Comparison of ENCODE assay signal across 8 cellular contexts in the genomic region with DNA sequence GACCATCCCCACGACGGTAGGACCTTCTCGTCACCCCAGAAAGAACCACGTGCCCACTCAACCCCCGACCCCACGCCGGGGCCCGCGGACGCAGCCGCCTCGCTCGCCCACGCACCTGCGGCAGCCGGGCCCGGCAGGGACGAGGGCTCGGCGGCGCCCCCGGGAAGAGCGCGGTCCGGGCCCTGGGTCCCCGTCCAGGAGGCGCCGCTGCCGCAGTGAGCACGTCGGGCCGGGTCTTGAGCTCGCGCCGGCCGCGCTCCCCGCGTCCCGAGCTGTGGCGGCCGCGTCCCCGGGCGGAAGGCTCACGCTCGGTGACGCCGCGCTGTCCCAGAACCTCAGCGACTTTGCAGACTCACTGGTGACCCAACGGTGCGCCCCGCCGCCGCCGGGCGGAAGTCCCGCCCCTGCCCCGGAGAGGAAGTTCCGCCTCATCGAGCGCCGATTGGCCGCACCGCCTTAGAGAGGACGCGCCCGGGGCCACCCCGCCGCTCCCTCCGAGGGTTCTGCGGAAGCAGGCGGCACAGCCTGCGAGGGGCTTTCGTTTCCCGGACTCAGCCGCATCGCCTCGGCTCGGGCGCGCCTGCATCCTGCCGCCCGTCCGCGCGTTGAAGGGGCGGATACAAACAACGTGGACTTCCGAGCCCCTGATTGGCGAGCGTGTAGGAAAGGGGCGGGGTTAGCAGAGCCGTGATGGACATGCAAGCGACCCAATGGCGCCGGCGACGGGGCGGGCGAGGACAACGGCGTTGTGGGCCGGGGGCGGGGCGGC. TPM values are rescaled to one million over a fixed set of nuclear protein-coding genes. Genes with fewer than 3 reads are reported as not detected.
DNase-seq lines count a peak whose midpoint lies in the region; ATAC-seq and TF ChIP-seq lines count a peak whose summit lies in the region.

No MANE protein-coding gene starts in this region.

- peak overlapping the region; percentile 98 to 100 (median 99) for H3K27ac Mint-ChIP-seq in brain

- peak overlapping the region; percentile 94 for H3K9ac ChIP-seq in iPS-15b (ENCODE audit: low read depth, low read length)

- no peak for TF ChIP-seq CTCF in brain (conservative IDR thresholded peaks at IDR 0.05)

- ATAC-seq in GM18858 (IDR thresholded peaks at IDR 0.05; ENCODE audit: unreplicated experiment) (peak; percentile 61), HG03064 (IDR thresholded peaks at IDR 0.05; ENCODE audit: low read depth, unreplicated experiment) (peak; percentile 60)

- peak overlapping the region; percentile 93 to 99 (median 95) for H3K4me3 Mint-ChIP-seq in brain

- DNase-seq in A172 (ENCODE audit: low spot score) (peak; percentile 90), NCI-H2107 treated with DMSO at 0.1 percent for 48 hours (lab: John Stamatoyannopoulos, UW; ENCODE audit: unreplicated experiment) (peak; percentile 88), UCSD-AML1 (lab: John Stamatoyannopoulos, UW; ENCODE audit: unreplicated experiment) (peak; percentile 97), skeletal muscle cell (ENCODE audit: low read depth) (peak; percentile 82)

- peaks cover 65% of the 10 kb centered on the region for H3K4me1 Mint-ChIP-seq in brain

- peaks cover 21% of the 10 kb centered on the region for H3K27me3 ChIP-seq in iPS-15b (ENCODE audit: control insufficient read depth, insufficient read depth, low read length)

- peaks cover 5% of the 10 kb centered on the region for H3K27me3 Mint-ChIP-seq in brain

- no peaks in the 10 kb centered on the region for H3K4me1 ChIP-seq in iPS-15b (ENCODE audit: control insufficient read depth, insufficient read depth, low read length)

- H3K4me3 ChIP-seq in iPS-15b (ENCODE audit: low read depth, low read length) (peak overlapping the region; percentile 97), skeletal muscle cell (ENCODE audit: low read depth, low read length) (peak overlapping the region; percentile 82)

- no peaks in the 10 kb centered on the region for H3K9me3 Mint-ChIP-seq in brain

- no peaks in the 10 kb centered on the region for H3K36me3 Mint-ChIP-seq in brain

- H3K36me3 ChIP-seq in iPS-15b (ENCODE audit: control insufficient read depth, insufficient read depth, low read length), result peaks cover 3% of the 10 kb centered on the region

- no peaks in the 10 kb centered on the region for H3K9me3 ChIP-seq in iPS-15b (ENCODE audit: control insufficient read depth, insufficient read depth, low read length)

RNA-seq across cellular contexts. Expression of gene RAB40C, which starts 0.8 kb away (rescaled TPM):
- total RNA-seq in A172 (2014; rRNA removed; shearing (Covaris generic)), result 16.8 and 20.2 TPM in 2 replicates
- polyA plus RNA-seq in brain (ENCODE audit: insufficient read depth, low read depth, low replicate concordance), result 41.1 TPM

RNA-seq across cellular contexts. Expression of gene PIGQ, which starts 19.3 kb away (rescaled TPM):
- total RNA-seq in A172 (2014; rRNA removed; shearing (Covaris generic)), result 76.5 and 77.1 TPM in 2 replicates
- polyA plus RNA-seq in brain (ENCODE audit: insufficient read depth, low read depth, low replicate concordance), result 75.8 TPM

RNA-seq across cellular contexts. Expression of gene NHLRC4, which starts 22.3 kb away (rescaled TPM):
- 0.34 TPM in 1 of 2 replicates, not detected in the other for total RNA-seq in A172 (2014; rRNA removed; shearing (Covaris generic))
- polyA plus RNA-seq in brain (ENCODE audit: insufficient read depth, low read depth, low replicate concordance), result 0.36 TPM

RNA-seq across cellular contexts. Expression of gene PRR35, which starts 28.9 kb away (rescaled TPM):
- not detected in 2 replicates for total RNA-seq in A172 (2014; rRNA removed; shearing (Covaris generic))
- not detected for polyA plus RNA-seq in brain (ENCODE audit: insufficient read depth, low read depth, low replicate concordance)

RNA-seq across cellular contexts. Expression of gene WFIKKN1, which starts 41.7 kb away (rescaled TPM):
- 0.24 TPM in 1 of 2 replicates, not detected in the other for total RNA-seq in A172 (2014; rRNA removed; shearing (Covaris generic))
- 1.4 TPM for polyA plus RNA-seq in brain (ENCODE audit: insufficient read depth, low read depth, low replicate concordance)

Comparison
In these comparisons a context has a peak if more than half of its experiments do, and no peak if none do; other contexts are left out.
1. Peak in every context shown above with its lines: DNase-seq, ATAC-seq and H3K4me3 ChIP-seq.